Comparison of ENCODE assay signal across 19 cellular contexts in genomic region chr12:47790676-47791350, GRCh38. TPM values are rescaled to one million over a fixed set of nuclear protein-coding genes. Genes with fewer than 3 reads are reported as not detected.
DNase-seq lines count a peak whose midpoint lies in the region; ATAC-seq and FAIRE-seq lines count a peak whose summit lies in the region.
"Had no signal": no experiment of that assay in that cellular context is flagged by ENCODE, and none has a peak within 500 bp of the region (broad histone marks: within the 10 kb centered on the region; RNA-seq: fewer than 3 reads in every experiment).

No MANE protein-coding gene starts in this region.

- no peak overlapping the region for H3K27ac ChIP-seq in right cardiac atrium (ENCODE audit: low read length)
- H3K27ac ChIP-seq: BLaER1 treated with 17β-estradiol and CSF1 and Interleukin-3, amounts not matched to agents 10 nM and 100 nM had no signal

- peak overlapping the region; percentile 21 for H3K27ac Mint-ChIP-seq in activated CD4-positive, alpha-beta memory T cell treated with anti-CD3 and anti-CD28 coated beads, Interleukin-2, amount 10 ng/mL, durations not matched to agents 7 days and 5 days
- H3K27ac Mint-ChIP-seq in activated CD4-positive, alpha-beta memory T cell treated with anti-CD3 and anti-CD28 coated beads for 36 hours: no peak overlapping the region
- peak overlapping the region; percentile 35 for H3K27ac Mint-ChIP-seq in dendritic cell treated with granulocyte-macrophage colony-stimulating factor and Interleukin-4, amounts not matched to agents 40 ng/mL and 50 ng/mL, for 4 days
- H3K27ac Mint-ChIP-seq: GM23338 had no signal

- H3K9me3 Mint-ChIP-seq in activated CD4-positive, alpha-beta memory T cell treated with anti-CD3 and anti-CD28 coated beads, Interleukin-2, amount 10 ng/mL, durations not matched to agents 7 days and 5 days: no peaks in the 10 kb centered on the region
- H3K9me3 Mint-ChIP-seq in activated CD4-positive, alpha-beta memory T cell treated with anti-CD3 and anti-CD28 coated beads for 36 hours: no peaks in the 10 kb centered on the region
- no peaks in the 10 kb centered on the region for H3K9me3 Mint-ChIP-seq in dendritic cell treated with granulocyte-macrophage colony-stimulating factor and Interleukin-4, amounts not matched to agents 40 ng/mL and 50 ng/mL, for 4 days
- H3K9me3 Mint-ChIP-seq: GM23338 had no signal

- no peaks in the 10 kb centered on the region for H3K27me3 Mint-ChIP-seq in activated CD4-positive, alpha-beta memory T cell treated with anti-CD3 and anti-CD28 coated beads, Interleukin-2, amount 10 ng/mL, durations not matched to agents 7 days and 5 days
- no peaks in the 10 kb centered on the region for H3K27me3 Mint-ChIP-seq in activated CD4-positive, alpha-beta memory T cell treated with anti-CD3 and anti-CD28 coated beads for 36 hours
- H3K27me3 Mint-ChIP-seq in dendritic cell treated with granulocyte-macrophage colony-stimulating factor and Interleukin-4, amounts not matched to agents 40 ng/mL and 50 ng/mL, for 4 days: no peaks in the 10 kb centered on the region

- H3K4me3 Mint-ChIP-seq in activated CD4-positive, alpha-beta memory T cell treated with anti-CD3 and anti-CD28 coated beads, Interleukin-2, amount 10 ng/mL, durations not matched to agents 7 days and 5 days: no peak overlapping the region
- H3K4me3 Mint-ChIP-seq in activated CD4-positive, alpha-beta memory T cell treated with anti-CD3 and anti-CD28 coated beads for 36 hours: no peak overlapping the region
- H3K4me3 Mint-ChIP-seq in dendritic cell treated with granulocyte-macrophage colony-stimulating factor and Interleukin-4, amounts not matched to agents 40 ng/mL and 50 ng/mL, for 4 days: no peak overlapping the region
- H3K4me3 Mint-ChIP-seq: GM23338 had no signal

- no peak overlapping the region for H3K4me3 ChIP-seq in right cardiac atrium (ENCODE audit: low read length)
- H3K4me3 ChIP-seq: BLaER1 treated with 17β-estradiol and CSF1 and Interleukin-3, amounts not matched to agents 10 nM and 100 nM; GM12878; GM23338 had no signal

- POLR2A ChIA-PET in activated CD4-positive, alpha-beta memory T cell treated with anti-CD3 and anti-CD28 coated beads, Interleukin-2, amount 10 ng/mL, durations not matched to agents 7 days and 5 days (lab: Charles Lee): interaction anchor here (0.9 to 37.8 kb wide), 7 partner anchors 9 to 49 kb away, joined by 3 to 1018 read pairs (median 4); partner anchors contain the start of gene SLC48A1
- POLR2A ChIA-PET in activated CD4-positive, alpha-beta memory T cell treated with anti-CD3 and anti-CD28 coated beads for 36 hours (lab: Charles Lee): no interaction called here

- peaks cover 87% of the 10 kb centered on the region for H3K36me3 Mint-ChIP-seq in activated CD4-positive, alpha-beta memory T cell treated with anti-CD3 and anti-CD28 coated beads, Interleukin-2, amount 10 ng/mL, durations not matched to agents 7 days and 5 days (ENCODE audit: low read depth)
- peaks cover 70% of the 10 kb centered on the region for H3K36me3 Mint-ChIP-seq in activated CD4-positive, alpha-beta memory T cell treated with anti-CD3 and anti-CD28 coated beads for 36 hours
- peaks cover 100% of the 10 kb centered on the region for H3K36me3 Mint-ChIP-seq in dendritic cell treated with granulocyte-macrophage colony-stimulating factor and Interleukin-4, amounts not matched to agents 40 ng/mL and 50 ng/mL, for 4 days (ENCODE audit: low read depth)

- no peaks in the 10 kb centered on the region for H3K27me3 ChIP-seq in right cardiac atrium (ENCODE audit: control insufficient read depth, insufficient read depth)
- H3K27me3 ChIP-seq: BLaER1 treated with 17β-estradiol and CSF1 and Interleukin-3, amounts not matched to agents 10 nM and 100 nM had no signal

- FAIRE-seq in urothelium cell line (lab: Jason Lieb, UNC): no peak
- FAIRE-seq: A204.1, GM12878 had no signal

- intact Hi-C loops in activated CD4-positive, alpha-beta memory T cell treated with anti-CD3 and anti-CD28 coated beads for 36 hours (cut with micrococcal nuclease): no loop called here
- intact Hi-C loops in right cardiac atrium (cut with DNase I) (no loop called here), left cardiac atrium (cut with DNase I) (no loop called here)
- intact Hi-C loops in dendritic cell treated with granulocyte-macrophage colony-stimulating factor and Interleukin-4, amounts not matched to agents 40 ng/mL and 50 ng/mL, for 4 days (cut with micrococcal nuclease): no loop called here

- 90% methylated on average over 20 of the region's 20 CpGs for WGBS in right cardiac atrium

- H3K4me1 Mint-ChIP-seq in activated CD4-positive, alpha-beta memory T cell treated with anti-CD3 and anti-CD28 coated beads, Interleukin-2, amount 10 ng/mL, durations not matched to agents 7 days and 5 days: peaks cover 14% of the 10 kb centered on the region
- H3K4me1 Mint-ChIP-seq in activated CD4-positive, alpha-beta memory T cell treated with anti-CD3 and anti-CD28 coated beads for 36 hours (ENCODE audit: low read depth): peaks cover 29% of the 10 kb centered on the region
- peaks cover 13% of the 10 kb centered on the region for H3K4me1 Mint-ChIP-seq in dendritic cell treated with granulocyte-macrophage colony-stimulating factor and Interleukin-4, amounts not matched to agents 40 ng/mL and 50 ng/mL, for 4 days (ENCODE audit: low read depth)
- H3K4me1 Mint-ChIP-seq: GM23338 had no signal

- DNase-seq in activated CD4-positive, alpha-beta memory T cell treated with anti-CD3 and anti-CD28 coated beads, Interleukin-2, amount 10 ng/mL, durations not matched to agents 7 days and 5 days: no peak
- DNase-seq in activated CD4-positive, alpha-beta memory T cell treated with anti-CD3 and anti-CD28 coated beads for 36 hours: no peak
- DNase-seq in right cardiac atrium (peak; percentile 12 to 43 (median 34)), left cardiac atrium (no peak), DMS114 treated with DMSO at 0.1 percent for 48 hours (lab: John Stamatoyannopoulos, UW; ENCODE audit: unreplicated experiment) (no peak), urothelium cell line (ENCODE audit: low spot score) (no peak)
- no peak for DNase-seq in stimulated activated CD4-positive, alpha-beta T cell treated with anti-CD3 and anti-CD28 coated beads, Interleukin-2, amount 100 ng/mL, for 24 hours
- DNase-seq: GDM1; KBM-7; MV-4-11; NCI-H1417; NCI-H187 treated with DMSO at 0.1 percent for 48 hours; NCI-H526 treated with DMSO at 0.1 percent for 48 hours; NK-92 treated with Interleukin-12 subunit alpha and Interleukin-12 subunit beta, amount 100 ng/mL, for 24 hours had no signal

- H3K9me3 ChIP-seq in right cardiac atrium (ENCODE audit: control insufficient read depth, low read length): no peaks in the 10 kb centered on the region
- H3K9me3 ChIP-seq: BLaER1 treated with 17β-estradiol and CSF1 and Interleukin-3, amounts not matched to agents 10 nM and 100 nM had no signal

- H3K4me1 ChIP-seq in right cardiac atrium (ENCODE audit: control insufficient read depth, insufficient read depth, low read length): no peaks in the 10 kb centered on the region
- H3K4me1 ChIP-seq: BLaER1 treated with 17β-estradiol and CSF1 and Interleukin-3, amounts not matched to agents 10 nM and 100 nM had no signal

- ATAC-seq in right cardiac atrium (no peak), left cardiac atrium (no peak)
- ATAC-seq: GM12878, GM23338 had no signal

- CTCF ChIA-PET in activated CD4-positive, alpha-beta memory T cell treated with anti-CD3 and anti-CD28 coated beads, Interleukin-2, amount 10 ng/mL, durations not matched to agents 7 days and 5 days (lab: Charles Lee): interaction anchor here (1.1 to 30.7 kb wide), 5 partner anchors 14 to 48 kb away, joined by 3 to 578 read pairs (median 4); no protein-coding TSS in a partner anchor
- CTCF ChIA-PET in activated CD4-positive, alpha-beta memory T cell treated with anti-CD3 and anti-CD28 coated beads for 36 hours (lab: Charles Lee): interaction anchor here (1.0 to 6.1 kb wide), 7 partner anchors 11 to 48 kb away, joined by 4 to 28 read pairs (median 5); no protein-coding TSS in a partner anchor

RNA-seq across cellular contexts. Expression of gene SLC48A1, which starts 17.8 kb away (rescaled TPM):
- total RNA-seq in activated CD4-positive, alpha-beta memory T cell treated with anti-CD3 and anti-CD28 coated beads, Interleukin-2, amount 10 ng/mL, durations not matched to agents 7 days and 5 days: 10 to 100 TPM; 19.4 to 22.6 TPM
- total RNA-seq in activated CD4-positive, alpha-beta memory T cell treated with anti-CD3 and anti-CD28 coated beads for 36 hours: 10 to 100 TPM; 13.7 to 16.2 TPM
- total RNA-seq in right cardiac atrium (10 to 100 TPM; 26.5 to 30.1 (median 27.6) TPM), left cardiac atrium (10 to 100 TPM; 22.1 to 28.9 TPM)
- polyA plus RNA-seq in right cardiac atrium: 22.0 TPM

RNA-seq across cellular contexts. Expression of gene HDAC7, which starts 28.9 kb away (rescaled TPM):
- total RNA-seq in activated CD4-positive, alpha-beta memory T cell treated with anti-CD3 and anti-CD28 coated beads, Interleukin-2, amount 10 ng/mL, durations not matched to agents 7 days and 5 days: 100 to 1,000 TPM; 315 to 328 TPM
- total RNA-seq in activated CD4-positive, alpha-beta memory T cell treated with anti-CD3 and anti-CD28 coated beads for 36 hours: 100 to 1,000 TPM; 257 to 280 TPM
- total RNA-seq in right cardiac atrium (10 to 100 TPM; 46.5 to 60.1 (median 51.1) TPM), left cardiac atrium (10 to 100 TPM; 41.6 to 58.0 TPM)
- polyA plus RNA-seq in right cardiac atrium: 38.0 TPM

RNA-seq across cellular contexts. Expression of gene RAPGEF3, which starts 32.1 kb away (rescaled TPM):
- 1 to 10 TPM; 1.4 to 1.6 TPM for total RNA-seq in activated CD4-positive, alpha-beta memory T cell treated with anti-CD3 and anti-CD28 coated beads, Interleukin-2, amount 10 ng/mL, durations not matched to agents 7 days and 5 days
- total RNA-seq in activated CD4-positive, alpha-beta memory T cell treated with anti-CD3 and anti-CD28 coated beads for 36 hours: 1 to 10 TPM; 2.1 to 2.5 TPM
- total RNA-seq in right cardiac atrium (10 to 100 TPM; 14.1 to 28.7 (median 23.3) TPM), left cardiac atrium (10 to 100 TPM; 27.3 to 35.9 TPM)
- 44.9 TPM for polyA plus RNA-seq in right cardiac atrium

Comparison
In these comparisons a context has a peak if more than half of its experiments do, and no peak if none do; other contexts are left out.
1. DNase-seq: peak in right cardiac atrium (3 of 3); none in activated CD4-positive, alpha-beta memory T cell treated with anti-CD3 and anti-CD28 coated beads, Interleukin-2, amount 10 ng/mL, durations not matched to agents 7 days and 5 days (single experiment), activated CD4-positive, alpha-beta memory T cell treated with anti-CD3 and anti-CD28 coated beads for 36 hours (single experiment), left cardiac atrium (single experiment), DMS114 treated with DMSO at 0.1 percent for 48 hours (single experiment), urothelium cell line (single experiment) and stimulated activated CD4-positive, alpha-beta T cell treated with anti-CD3 and anti-CD28 coated beads, Interleukin-2, amount 100 ng/mL, for 24 hours (0 of 2).
2. RNA of gene HDAC7, which starts 28.9 kb away (total RNA-seq): 315 to 328 TPM in activated CD4-positive, alpha-beta memory T cell treated with anti-CD3 and anti-CD28 coated beads, Interleukin-2, amount 10 ng/mL, durations not matched to agents 7 days and 5 days and 257 to 280 TPM in activated CD4-positive, alpha-beta memory T cell treated with anti-CD3 and anti-CD28 coated beads for 36 hours; 41.6 to 58.0 TPM in left cardiac atrium and 46.5 to 60.1 TPM in right cardiac atrium; every median in the first group is over 4 times any median in the second.
3. RNA of gene RAPGEF3, which starts 32.1 kb away (total RNA-seq): 27.3 to 35.9 TPM in left cardiac atrium and 14.1 to 28.7 TPM in right cardiac atrium; 2.1 to 2.5 TPM in activated CD4-positive, alpha-beta memory T cell treated with anti-CD3 and anti-CD28 coated beads for 36 hours and 1.4 to 1.6 TPM in activated CD4-positive, alpha-beta memory T cell treated with anti-CD3 and anti-CD28 coated beads, Interleukin-2, amount 10 ng/mL, durations not matched to agents 7 days and 5 days; every median in the first group is over 4 times any median in the second.